Comparison of ENCODE assay signal across 15 cellular contexts in the genomic region with DNA sequence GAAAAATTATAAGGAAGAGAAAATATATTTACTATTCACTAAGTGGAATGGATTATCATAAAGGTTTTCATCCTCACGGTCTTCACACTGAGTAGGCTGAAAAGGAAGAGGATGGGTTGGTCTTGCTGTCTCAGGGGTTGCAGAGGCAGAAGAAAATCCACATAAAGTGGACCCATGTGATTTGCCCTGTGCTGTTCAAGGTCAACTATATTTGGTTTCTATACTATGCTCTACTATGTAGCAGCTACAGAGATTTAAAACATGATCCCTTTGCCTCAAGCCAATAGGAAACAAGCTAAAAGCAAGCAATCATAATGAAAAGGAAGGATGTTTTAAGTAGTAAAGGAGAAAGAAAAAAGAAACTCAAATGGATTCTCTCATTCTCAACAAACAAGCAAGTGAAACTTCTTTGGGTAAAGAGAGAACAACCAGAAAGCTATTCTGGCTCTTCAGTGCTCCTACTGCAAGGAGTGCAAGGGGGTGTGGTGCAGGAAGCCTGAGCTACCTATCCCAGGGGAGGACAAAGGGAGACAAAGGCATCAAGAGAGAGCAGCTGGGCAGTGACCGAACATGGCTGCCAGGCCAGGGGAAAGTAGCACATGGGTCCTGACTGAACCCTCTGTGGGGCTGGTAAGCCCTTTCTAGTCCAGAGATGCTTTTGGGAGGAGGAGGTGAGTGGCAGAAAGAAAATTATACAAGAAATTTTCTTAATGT. TPM values are rescaled to one million over a fixed set of nuclear protein-coding genes. Genes with fewer than 3 reads are reported as not detected.
DNase-seq lines count a peak whose midpoint lies in the region; ATAC-seq and TF ChIP-seq lines count a peak whose summit lies in the region.
"Had no signal": no experiment of that assay in that cellular context is flagged by ENCODE, and none has a peak within 500 bp of the region (broad histone marks: within the 10 kb centered on the region; RNA-seq: fewer than 3 reads in every experiment).

No MANE protein-coding gene starts in this region.

- CTCF ChIA-PET in HEK293T (lab: Yijun Ruan, JAX): interaction anchor here (0.6 kb wide), 1 partner anchor 130 kb away, joined by 3 read pairs; no protein-coding TSS in a partner anchor

- no peaks in the 10 kb centered on the region for H3K9me3 ChIP-seq in MG63
- H3K9me3 ChIP-seq: neutrophil, stomach had no signal

- H3K36me3 Mint-ChIP-seq in activated T-cell treated with anti-CD3 and anti-CD28 coated beads, Interleukin-2, amount 50 U/mL, for 72 hours (ENCODE audit: insufficient read depth in 2 of 2): no peaks in the 10 kb centered on the region
- peaks cover 22% of the 10 kb centered on the region for H3K36me3 Mint-ChIP-seq in activated T-cell treated with anti-CD3 and anti-CD28 coated beads, Interleukin-2, amount 50 U/mL, for 24 hours (ENCODE audit: low read depth)
- H3K36me3 Mint-ChIP-seq in effector memory CD8-positive, alpha-beta T cell (ENCODE audit: insufficient read depth): peaks cover 9% of the 10 kb centered on the region

- POLR2A ChIA-PET in HEK293T (lab: Yijun Ruan, JAX): no interaction called here

- no peaks in the 10 kb centered on the region for H3K9me3 Mint-ChIP-seq in activated T-cell treated with anti-CD3 and anti-CD28 coated beads, Interleukin-2, amount 50 U/mL, for 72 hours
- H3K9me3 Mint-ChIP-seq in activated T-cell treated with anti-CD3 and anti-CD28 coated beads, Interleukin-2, amount 50 U/mL, for 24 hours: no peaks in the 10 kb centered on the region
- H3K9me3 Mint-ChIP-seq in effector memory CD8-positive, alpha-beta T cell: no peaks in the 10 kb centered on the region
- H3K9me3 Mint-ChIP-seq: memory B cell had no signal

- no peak for DNase-seq in activated T-cell treated with anti-CD3 and anti-CD28 coated beads, Interleukin-2, amount 50 U/mL, for 72 hours
- DNase-seq in activated T-cell treated with anti-CD3 and anti-CD28 coated beads, Interleukin-2, amount 50 U/mL, for 24 hours: no peak
- no peak for DNase-seq in HEK293T (ENCODE audit: extremely low spot score)
- no peak for DNase-seq in effector memory CD8-positive, alpha-beta T cell
- peak; percentile 24 for DNase-seq in retina
- no peak for DNase-seq in MG63
- DNase-seq in NOMO-1 treated with DMSO at 0.1 percent for 48 hours (lab: John Stamatoyannopoulos, UW; ENCODE audit: unreplicated experiment): no peak
- DNase-seq: dermis blood vessel endothelial cell, NCI-H1694, NCI-H510A, stomach had no signal

- ATAC-seq in activated T-cell treated with anti-CD3 and anti-CD28 coated beads, Interleukin-2, amount 50 U/mL, for 72 hours (replicated peaks in 1 of 2): no peak
- no peak for ATAC-seq in effector memory CD8-positive, alpha-beta T cell (replicated peaks)
- ATAC-seq in GM18909 (IDR thresholded peaks at IDR 0.05; ENCODE audit: poor library complexity, unreplicated experiment): no peak

- no peaks in the 10 kb centered on the region for H3K27me3 Mint-ChIP-seq in activated T-cell treated with anti-CD3 and anti-CD28 coated beads, Interleukin-2, amount 50 U/mL, for 72 hours (ENCODE audit: low read depth)
- no peaks in the 10 kb centered on the region for H3K27me3 Mint-ChIP-seq in activated T-cell treated with anti-CD3 and anti-CD28 coated beads, Interleukin-2, amount 50 U/mL, for 24 hours
- no peaks in the 10 kb centered on the region for H3K27me3 Mint-ChIP-seq in effector memory CD8-positive, alpha-beta T cell
- H3K27me3 Mint-ChIP-seq: memory B cell had no signal

- peak overlapping the region in 1 of 2 donors; percentile 23 for H3K4me3 Mint-ChIP-seq in activated T-cell treated with anti-CD3 and anti-CD28 coated beads, Interleukin-2, amount 50 U/mL, for 72 hours
- H3K4me3 Mint-ChIP-seq in activated T-cell treated with anti-CD3 and anti-CD28 coated beads, Interleukin-2, amount 50 U/mL, for 24 hours: no peak overlapping the region
- H3K4me3 Mint-ChIP-seq in effector memory CD8-positive, alpha-beta T cell: no peak overlapping the region
- H3K4me3 Mint-ChIP-seq: memory B cell had no signal

- no peak overlapping the region for H3K4me3 ChIP-seq in MG63
- H3K4me3 ChIP-seq: SK-N-MC, stomach had no signal

- peak overlapping the region; percentile 72 for H3K27ac Mint-ChIP-seq in activated T-cell treated with anti-CD3 and anti-CD28 coated beads, Interleukin-2, amount 50 U/mL, for 72 hours
- H3K27ac Mint-ChIP-seq in activated T-cell treated with anti-CD3 and anti-CD28 coated beads, Interleukin-2, amount 50 U/mL, for 24 hours: no peak overlapping the region
- H3K27ac Mint-ChIP-seq in effector memory CD8-positive, alpha-beta T cell: peak overlapping the region; percentile 4 to 45
- H3K27ac Mint-ChIP-seq: memory B cell had no signal

- peaks cover 6% of the 10 kb centered on the region for H3K4me1 Mint-ChIP-seq in activated T-cell treated with anti-CD3 and anti-CD28 coated beads, Interleukin-2, amount 50 U/mL, for 72 hours (ENCODE audit: low read depth)
- H3K4me1 Mint-ChIP-seq in activated T-cell treated with anti-CD3 and anti-CD28 coated beads, Interleukin-2, amount 50 U/mL, for 24 hours (ENCODE audit: low read depth): peaks cover 46% of the 10 kb centered on the region
- H3K4me1 Mint-ChIP-seq in effector memory CD8-positive, alpha-beta T cell (ENCODE audit: low read depth in 2 of 2): peaks cover 8 to 15% of the 10 kb centered on the region in 2 donors

- no peaks in the 10 kb centered on the region for H3K36me3 ChIP-seq in MG63
- H3K36me3 ChIP-seq: neutrophil, stomach had no signal

- no peaks in the 10 kb centered on the region for H3K27me3 ChIP-seq in MG63
- H3K27me3 ChIP-seq: neutrophil, stomach had no signal

TF ChIP-seq in HEK293T, 16 proteins besides CTCF, POLR2A, EP300 and RAD21:
- TF ChIP-seq L3MBTL2 (conservative IDR thresholded peaks at IDR 0.05) (0 out of 2 replicates have a peak, but pooled peaks have one; percentile 15), LEF1 (IDR thresholded peaks at IDR 0.05; ENCODE audit: borderline replicate concordance) (no peak)
TF ChIP-seq in HEK293T: peak in this region for 1.

RNA-seq across cellular contexts. Expression of a gene that starts 35.9 kb away (rescaled TPM):
- 10 to 100 TPM; 24.9 to 26.3 TPM for total RNA-seq in activated T-cell treated with anti-CD3 and anti-CD28 coated beads, Interleukin-2, amount 50 U/mL, for 72 hours
- 3.4 and 3.5 TPM in 2 replicates for total RNA-seq in MG63 (2014; rRNA removed; shearing (Covaris generic); ENCODE audit: low replicate concordance)
